In the genomic region with DNA sequence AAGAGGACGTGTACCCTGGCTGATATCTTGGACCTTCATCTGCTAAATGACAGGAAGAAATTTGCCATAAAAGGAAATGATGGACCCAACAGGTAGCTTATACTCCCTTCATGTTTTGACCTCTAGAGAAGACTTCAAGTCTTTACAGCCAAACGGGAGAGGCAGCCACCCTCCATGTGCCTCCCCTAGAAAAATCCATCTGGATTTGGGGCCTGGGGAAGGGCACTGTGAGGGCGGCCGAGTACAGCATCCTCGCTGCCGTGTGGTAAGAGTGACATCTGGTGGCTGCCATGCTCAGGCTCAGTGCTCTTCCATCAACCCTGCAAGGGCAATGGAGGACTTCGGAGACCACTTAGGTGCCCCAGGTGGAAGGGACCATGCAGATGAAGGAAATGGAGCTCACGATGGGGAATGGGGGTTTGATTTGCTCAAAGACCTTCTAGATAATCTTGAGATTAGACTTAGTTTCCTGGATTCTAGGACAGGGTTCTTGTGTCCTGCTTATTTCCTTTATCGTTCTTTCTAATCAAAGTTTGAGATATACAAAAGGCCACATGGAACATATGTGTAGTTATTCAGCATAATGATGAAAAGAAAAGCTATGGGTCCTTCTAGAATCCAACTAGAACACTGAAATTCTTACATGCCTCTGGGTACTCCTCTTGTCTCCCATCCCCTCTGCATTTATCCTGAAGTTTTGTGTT, we compare ENCODE assay signal across 8 cellular contexts. TPM values are rescaled to one million over a fixed set of nuclear protein-coding genes. Genes with fewer than 3 reads are reported as not detected.
DNase-seq lines count a peak whose midpoint lies in the region; ATAC-seq and TF ChIP-seq lines count a peak whose summit lies in the region.

No MANE protein-coding gene starts in this region.

- no peaks in the 10 kb centered on the region for H4K20me1 ChIP-seq in PC-9 (ENCODE audit: insufficient read depth)

- no peaks in the 10 kb centered on the region for H3F3A ChIP-seq in PC-9 (ENCODE audit: insufficient read depth, low read depth)

- ATAC-seq in HG02678 (IDR thresholded peaks at IDR 0.05; ENCODE audit: unreplicated experiment) (peak; percentile 59), right cardiac atrium (peak; percentile 90 to 94), HG03571 (IDR thresholded peaks at IDR 0.05; ENCODE audit: unreplicated experiment) (no peak)

- H3K4me3 ChIP-seq in PC-9, result no peak overlapping the region
- no peak overlapping the region for H3K4me3 ChIP-seq in right cardiac atrium (ENCODE audit: low read length)
- no peak overlapping the region for H3K4me3 ChIP-seq in retinal pigment epithelial cell (ENCODE audit: low read length)

- DNase-seq in DMS53 treated with DMSO at 0.1 percent for 48 hours (lab: John Stamatoyannopoulos, UW; ENCODE audit: unreplicated experiment) (peak; percentile 23), PC-9 (peak in 1 of 2 experiments; percentile 29), amniotic epithelial cell (ENCODE audit: low read depth) (peak; percentile 25), right cardiac atrium (peak; percentile 39 to 76 (median 72)), retinal pigment epithelial cell (ENCODE audit: low read depth) (no peak), cerebellar nuclear complex (lab: John Stamatoyannopoulos, UW) (no peak)

- POLR2A ChIA-PET in PC-9 (lab: Charles Lee; ENCODE audit: unreplicated experiment), result no interaction called here

- CTCF ChIA-PET in PC-9 (lab: Charles Lee), result interaction anchor here (0.7 to 0.9 kb wide), 2 partner anchors 9 to 33 kb away, joined by 3 to 4 read pairs; no protein-coding TSS in a partner anchor

- H2AFZ ChIP-seq in PC-9, result no peak overlapping the region

- intact Hi-C loops in PC-9 (cut with micrococcal nuclease; ENCODE audit: unreplicated experiment) (loop anchor here (1.0 to 5.0 kb wide), 6 partner anchors 106 to 840 kb away; no protein-coding TSS in a partner anchor), right cardiac atrium (cut with DNase I) (loop anchor here in 1 of 4 donors (10.0 kb wide), 1 partner anchor 438 kb away; no protein-coding TSS in a partner anchor)

- no TSS peak for BruUV-seq in PC-9 (replicated peaks; lab: Mats Ljungman, UMichigan)

- no peak overlapping the region for H3K27ac ChIP-seq in PC-9
- H3K27ac ChIP-seq in right cardiac atrium (ENCODE audit: low read length), result no peak overlapping the region

- no peaks in the 10 kb centered on the region for H3K79me2 ChIP-seq in PC-9 (ENCODE audit: low read depth)

- TF ChIP-seq CTCF in PC-9 (conservative IDR thresholded peaks at IDR 0.05) (peak; percentile 64), retinal pigment epithelial cell (conservative IDR thresholded peaks at IDR 0.05; ENCODE audit: low read depth, low read length) (peak; percentile 97)

- H3K27me3 ChIP-seq in PC-9 (ENCODE audit: insufficient read depth, low read depth) (no peaks in the 10 kb centered on the region), right cardiac atrium (ENCODE audit: control insufficient read depth, insufficient read depth) (no peaks in the 10 kb centered on the region)

- H3K9me3 ChIP-seq in PC-9 (ENCODE audit: insufficient read depth, low read depth), result no peaks in the 10 kb centered on the region
- H3K9me3 ChIP-seq in right cardiac atrium (ENCODE audit: control insufficient read depth, low read length), result no peaks in the 10 kb centered on the region

- H3K4me1 ChIP-seq in PC-9 (replicated peaks; ENCODE audit: insufficient read depth) (no peaks in the 10 kb centered on the region), right cardiac atrium (ENCODE audit: control insufficient read depth, insufficient read depth, low read length) (no peaks in the 10 kb centered on the region)

- 14% methylated on average over 9 of the region's 9 CpGs for WGBS in right cardiac atrium

- no peaks in the 10 kb centered on the region for H3K9me2 ChIP-seq in PC-9 (ENCODE audit: insufficient read depth)

- no peak overlapping the region for H3K4me2 ChIP-seq in PC-9

- no peaks in the 10 kb centered on the region for H3K36me3 ChIP-seq in PC-9 (ENCODE audit: low read depth)

RNA-seq across cellular contexts. Expression of gene AQP9, which starts 44.4 kb away (rescaled TPM):
- total RNA-seq in PC-9 (2021) (not detected in 2 replicates), right cardiac atrium (under 1 TPM; 0.58 to 0.97 (median 0.68) TPM)
- polyA plus RNA-seq in right cardiac atrium, result 0.16 TPM

Comparison
In these comparisons a context has a peak if more than half of its experiments do, and no peak if none do; other contexts are left out.
1. DNase-seq: peak in DMS53 treated with DMSO at 0.1 percent for 48 hours (single experiment), amniotic epithelial cell (single experiment) and right cardiac atrium (3 of 3); none in retinal pigment epithelial cell (single experiment) and cerebellar nuclear complex (0 of 2).